23 cellular contexts compared by ENCODE assay signal in the genomic region with DNA sequence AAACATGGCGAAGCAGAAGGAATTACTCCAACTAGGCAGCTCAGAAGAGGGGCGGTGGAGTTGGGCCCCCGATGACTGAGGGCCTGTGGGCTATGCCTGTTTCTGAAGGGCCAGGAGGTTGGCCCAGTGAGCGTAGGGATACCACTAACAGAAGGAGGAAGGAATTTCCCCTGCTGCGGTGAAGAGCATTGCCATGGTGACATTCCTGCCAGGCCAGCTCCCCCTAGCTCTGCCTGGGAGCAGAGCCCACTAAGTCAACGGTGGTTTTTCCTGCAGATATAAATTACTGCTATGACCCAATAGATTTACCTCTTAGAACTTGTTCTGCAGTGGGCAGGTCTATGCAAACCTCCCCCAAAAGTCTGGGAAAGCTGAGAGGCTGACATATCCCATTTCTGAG. TPM values are rescaled to one million over a fixed set of nuclear protein-coding genes. Genes with fewer than 3 reads are reported as not detected.
"Had no signal": no experiment of that assay in that cellular context is flagged by ENCODE, and none has a peak within 500 bp of the region (broad histone marks: within the 10 kb centered on the region; RNA-seq: fewer than 3 reads in every experiment).

No MANE protein-coding gene starts in this region.

- H3K79me2 ChIP-seq: parathyroid adenoma had no signal

- DNase-seq: dorsolateral prefrontal cortex; effector CD8-positive, alpha-beta T cell; foreskin melanocyte; hypothalamus; islet precursor cell; left ventricle myocardium inferior; mesendoderm; naive B cell; occipital lobe; retina; sigmoid colon; stimulated activated CD4-positive, alpha-beta T cell treated with anti-CD3 and anti-CD28 coated beads, Interleukin-12 subunit alpha, Interleukin-12 subunit beta, amount 100 ng/mL, for 4 hours; stimulated activated naive CD4-positive, alpha-beta T cell treated with Interleukin-2 at 50 U/mL for 16 hours; trophoblast cell had no signal

- H3K27ac ChIP-seq: coronary artery, dorsolateral prefrontal cortex, heart left ventricle, left ventricle myocardium inferior, parathyroid adenoma, psoas muscle, sigmoid colon, skin epidermis had no signal

- H3K4me1 ChIP-seq: heart left ventricle, left ventricle myocardium inferior, parathyroid adenoma, psoas muscle, sigmoid colon had no signal

- H3K4me3 Mint-ChIP-seq: naive B cell, nephron had no signal

- H3K36me3 Mint-ChIP-seq: naive B cell had no signal

- H3K27ac Mint-ChIP-seq: naive B cell, nephron had no signal

- H3K36me3 ChIP-seq: heart left ventricle, left ventricle myocardium inferior, sigmoid colon had no signal

- H2AFZ ChIP-seq: parathyroid adenoma had no signal

- ATAC-seq: heart left ventricle, psoas muscle had no signal

- H3K4me3 ChIP-seq: coronary artery, dorsolateral prefrontal cortex, heart left ventricle, left ventricle myocardium inferior, psoas muscle, sigmoid colon, skin epidermis had no signal

- H3K4me1 Mint-ChIP-seq: naive B cell, nephron had no signal

RNA-seq across cellular contexts. Expression of gene HMX1, which starts 28.9 kb away (rescaled TPM):
- total RNA-seq: left ventricle myocardium inferior, lung microvascular endothelial cell, psoas muscle had no signal
- polyA plus RNA-seq: esophagus, heart left ventricle, psoas muscle, sigmoid colon, urinary bladder had no signal
